ENCODE assay signal across 22 cellular contexts in the genomic region with DNA sequence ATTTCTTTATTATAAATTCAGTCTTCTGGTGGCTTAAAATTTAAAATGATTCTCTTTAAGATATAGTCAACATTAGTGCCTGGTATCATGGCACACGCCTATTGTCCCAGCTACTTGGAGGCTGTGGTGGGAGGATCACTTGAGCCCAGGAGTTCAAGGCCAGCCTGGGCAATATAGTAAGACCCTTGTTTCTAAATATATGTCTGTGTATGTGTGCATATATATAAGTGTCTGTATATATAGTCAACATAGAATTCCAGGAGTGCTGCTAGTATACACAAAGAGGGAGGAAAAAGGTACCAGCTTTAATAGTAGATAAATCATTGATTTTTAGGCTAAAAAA. TPM values are rescaled to one million over a fixed set of nuclear protein-coding genes. Genes with fewer than 3 reads are reported as not detected.
DNase-seq lines count a peak whose midpoint lies in the region; ATAC-seq and TF ChIP-seq lines count a peak whose summit lies in the region.
"Had no signal": no experiment of that assay in that cellular context is flagged by ENCODE, and none has a peak within 500 bp of the region (broad histone marks: within the 10 kb centered on the region; RNA-seq: fewer than 3 reads in every experiment).

No MANE protein-coding gene starts in this region.

- CTCF ChIA-PET in WTC11 (lab: Charles Lee) = no interaction called here
- CTCF ChIA-PET in activated CD8-positive, alpha-beta memory T cell treated with anti-CD3 and anti-CD28 coated beads, Interleukin-2, amount 10 ng/mL, durations not matched to agents 7 days and 5 days (lab: Charles Lee) = no interaction called here

- H3K36me3 ChIP-seq in liver (ENCODE audit: control insufficient read depth in 4 of 4, insufficient read depth in 3 of 4, low read depth in 1 of 4, low read length in 3 of 4) = peaks cover 0 to 2% (median 0%) of the 10 kb centered on the region in 4 donors
- peaks cover 0 to 23% of the 10 kb centered on the region in 2 donors for H3K36me3 ChIP-seq in psoas muscle (ENCODE audit: insufficient read depth in 1 of 2, low read depth in 1 of 2)
- peaks cover 0 to 21% (median 0%) of the 10 kb centered on the region in 4 donors for H3K36me3 ChIP-seq in transverse colon

- H3K4me3 Mint-ChIP-seq in WTC11 = no peak overlapping the region
- H3K4me3 Mint-ChIP-seq in activated CD8-positive, alpha-beta memory T cell treated with anti-CD3 and anti-CD28 coated beads, Interleukin-2, amount 10 ng/mL, durations not matched to agents 7 days and 5 days = no peak overlapping the region
- H3K4me3 Mint-ChIP-seq: CD4-positive, alpha-beta memory T cell; GM23338 had no signal

- H3K9me3 ChIP-seq in liver (ENCODE audit: control insufficient read depth in 4 of 4, low read length in 3 of 4) = no peaks in the 10 kb centered on the region
- no peaks in the 10 kb centered on the region for H3K9me3 ChIP-seq in psoas muscle
- H3K9me3 ChIP-seq in transverse colon = no peaks in the 10 kb centered on the region
- H3K9me3 ChIP-seq: HAP-1 had no signal

- intact Hi-C loops in psoas muscle (cut with DNase I) (loop anchor here in 1 of 2 donors (2.0 kb wide), 1 partner anchor 25 kb away; a partner anchor contains a TSS), transverse colon (cut with DNase I; ENCODE audit: low total_unique reads) (no loop called here)

- in situ Hi-C loops in transverse colon (cut with MboI; ENCODE audit: low pct_ligation_motif_present in 1 of 4, low pct_unique_long_range_greater_than_20kb in 1 of 4, low sequenced_read_pairs in 3 of 4) = no loop called here

- TF ChIP-seq EP300 in transverse colon (IDR thresholded peaks at IDR 0.05; ENCODE audit: low read depth) = no peak

- H3K27ac Mint-ChIP-seq in WTC11 = no peak overlapping the region
- no peak overlapping the region for H3K27ac Mint-ChIP-seq in activated CD8-positive, alpha-beta memory T cell treated with anti-CD3 and anti-CD28 coated beads, Interleukin-2, amount 10 ng/mL, durations not matched to agents 7 days and 5 days
- H3K27ac Mint-ChIP-seq: GM23338 had no signal

- TF ChIP-seq POLR2A in transverse colon (IDR thresholded peaks at IDR 0.05) = no peak

- H3K9me3 Mint-ChIP-seq in WTC11 = no peaks in the 10 kb centered on the region
- H3K9me3 Mint-ChIP-seq in activated CD8-positive, alpha-beta memory T cell treated with anti-CD3 and anti-CD28 coated beads, Interleukin-2, amount 10 ng/mL, durations not matched to agents 7 days and 5 days (ENCODE audit: low read depth) = no peaks in the 10 kb centered on the region
- H3K9me3 Mint-ChIP-seq: CD4-positive, alpha-beta memory T cell; GM23338; HFFc6 had no signal

- TF ChIP-seq CTCF in WTC11 (IDR thresholded peaks at IDR 0.05) (no peak), liver (IDR thresholded peaks at IDR 0.05; ENCODE audit: low read depth, low read length, missing input control) (no peak), psoas muscle (IDR thresholded peaks at IDR 0.05) (no peak), transverse colon (IDR thresholded peaks at IDR 0.05) (no peak), GM20000 (IDR thresholded peaks at IDR 0.05; ENCODE audit: extremely low read depth, missing control alignments) (no peak)

- POLR2A ChIA-PET in WTC11 (lab: Charles Lee) = no interaction called here

- no peaks in the 10 kb centered on the region for H3K4me1 Mint-ChIP-seq in WTC11
- peaks cover 11% of the 10 kb centered on the region for H3K4me1 Mint-ChIP-seq in activated CD8-positive, alpha-beta memory T cell treated with anti-CD3 and anti-CD28 coated beads, Interleukin-2, amount 10 ng/mL, durations not matched to agents 7 days and 5 days
- H3K4me1 Mint-ChIP-seq: GM23338 had no signal

- ATAC-seq in WTC11 (no peak), psoas muscle (no peak)
- ATAC-seq in activated CD8-positive, alpha-beta memory T cell treated with anti-CD3 and anti-CD28 coated beads, Interleukin-2, amount 10 ng/mL, durations not matched to agents 7 days and 5 days = no peak
- ATAC-seq: GM23338 had no signal

- no peak overlapping the region for H3K4me3 ChIP-seq in liver (ENCODE audit: low read depth in 1 of 3, low read length in 3 of 3)
- H3K4me3 ChIP-seq in psoas muscle = peak overlapping the region; percentile 67
- peak overlapping the region in 1 of 4 donors; percentile 4 for H3K4me3 ChIP-seq in transverse colon
- H3K4me3 ChIP-seq: GM23338, HAP-1 had no signal

- peak overlapping the region; percentile 60 to 78 for H3K27ac ChIP-seq in liver (ENCODE audit: low read depth in 1 of 2, low read length in 2 of 2)
- peak overlapping the region; percentile 92 for H3K27ac ChIP-seq in psoas muscle
- H3K27ac ChIP-seq in transverse colon = peak overlapping the region in 3 of 4 donors; percentile 75 to 79 (median 77)

- H3K27me3 Mint-ChIP-seq in WTC11 (ENCODE audit: low read depth) = no peaks in the 10 kb centered on the region
- H3K27me3 Mint-ChIP-seq in activated CD8-positive, alpha-beta memory T cell treated with anti-CD3 and anti-CD28 coated beads, Interleukin-2, amount 10 ng/mL, durations not matched to agents 7 days and 5 days = no peaks in the 10 kb centered on the region
- H3K27me3 Mint-ChIP-seq: CD4-positive, alpha-beta memory T cell had no signal

- no peak overlapping the region for H3K9ac ChIP-seq in liver (ENCODE audit: low read depth in 1 of 2, low read length in 2 of 2)

- H3K36me3 Mint-ChIP-seq in WTC11 = peaks cover 22% of the 10 kb centered on the region
- H3K36me3 Mint-ChIP-seq in activated CD8-positive, alpha-beta memory T cell treated with anti-CD3 and anti-CD28 coated beads, Interleukin-2, amount 10 ng/mL, durations not matched to agents 7 days and 5 days = peaks cover 15% of the 10 kb centered on the region

- DNase-seq in WTC11 (ENCODE audit: low spot score) (no peak), psoas muscle (no peak), transverse colon (no peak), midbrain (lab: John Stamatoyannopoulos, UW) (no peak), GM20000 (ENCODE audit: low spot score) (no peak), GDM1 (lab: John Stamatoyannopoulos, UW) (no peak)
- no peak for DNase-seq in activated CD8-positive, alpha-beta memory T cell treated with anti-CD3 and anti-CD28 coated beads, Interleukin-2, amount 10 ng/mL, durations not matched to agents 7 days and 5 days
- DNase-seq: C1 segment of cervical spinal cord; Calu3; CD4-positive, alpha-beta memory T cell; COR-L47; DMS53; DMS79 treated with DMSO at 0.1 percent for 48 hours; HFFc6 had no signal

- H3K4me1 ChIP-seq in liver (ENCODE audit: control insufficient read depth in 4 of 4, insufficient read depth in 4 of 4, low read length in 3 of 4) (peaks cover 13 to 69% (median 55%) of the 10 kb centered on the region in 4 donors), psoas muscle (peaks cover 39% of the 10 kb centered on the region), transverse colon (peaks cover 0 to 31% (median 14%) of the 10 kb centered on the region in 4 donors)
- H3K4me1 ChIP-seq: HAP-1 had no signal

- WGBS in liver = 85% methylated on average over 1 of the region's 1 CpG
- WGBS in psoas muscle, 3 donors = 74 to 100% (median 88%) methylated on average over 1 of the region's 1 CpG
- WGBS in transverse colon (ENCODE audit: low coverage in 1 of 2), 2 donors = 82% methylated on average over 1 of the region's 1 CpG; no CpG with 5 or more reads in 1 of the 2 donors

- H3K27me3 ChIP-seq in liver (ENCODE audit: control insufficient read depth in 4 of 4, insufficient read depth in 4 of 4, low read length in 3 of 4) (no peaks in the 10 kb centered on the region), psoas muscle (ENCODE audit: insufficient read depth in 3 of 3, low read length in 2 of 3) (no peaks in the 10 kb centered on the region), transverse colon (no peaks in the 10 kb centered on the region)

- TF ChIP-seq RAD21 in liver (IDR thresholded peaks at IDR 0.05) = no peak

TF ChIP-seq in WTC11, 78 proteins besides CTCF, POLR2A, EP300 and RAD21 (continues in another document):
- TF ChIP-seq ZNF396 (CRISPR knock-in tag; IDR thresholded peaks at IDR 0.05; ENCODE audit: borderline replicate concordance) = no peak

RNA-seq across cellular contexts. Expression of a gene that starts 24.9 kb away (rescaled TPM):
- total RNA-seq in WTC11 (2021) = 90.6 to 97.8 TPM (median 95.9 TPM) in 3 replicates
- total RNA-seq in liver = 10 to 100 TPM; 30.0 to 46.9 TPM
- polyA plus RNA-seq in liver = 10 to 100 TPM; 44.6 to 46.3 TPM
- total RNA-seq in psoas muscle = 100 to 1,000 TPM in 1 of 4 donors, 10 to 100 TPM in 3; 76.1 to 136 (median 88.4) TPM
- polyA plus RNA-seq in psoas muscle = 10 to 100 TPM; 39.6 to 85.2 (median 67.4) TPM
- 1,000 to 10,000 TPM in 1 of 4 donors, 10 to 100 TPM in 3; 46.0 to 2,324 (median 55.7) TPM for total RNA-seq in transverse colon
- 10 to 100 TPM; 59.9 to 81.1 TPM for total RNA-seq in activated CD8-positive, alpha-beta memory T cell treated with anti-CD3 and anti-CD28 coated beads, Interleukin-2, amount 10 ng/mL, durations not matched to agents 7 days and 5 days

RNA-seq across cellular contexts. Expression of a gene that starts 25.0 kb away (rescaled TPM):
- total RNA-seq in WTC11 (2021) (5.2 to 9.0 TPM (median 6.1 TPM) in 3 replicates), liver (1 to 10 TPM; 1.8 to 3.0 TPM), psoas muscle (1 to 10 TPM; 2.3 to 4.9 (median 3.7) TPM), transverse colon (10 to 100 TPM in 2 of 4 donors, 1 to 10 TPM in 2; 4.6 to 23.1 (median 11.9) TPM)
- polyA plus RNA-seq in liver (1 to 10 TPM in 1 of 2 donors, under 1 TPM in 1; 0.50 to 1.6 TPM), psoas muscle (1 to 10 TPM; 2.6 to 6.8 (median 6.4) TPM)
- total RNA-seq in activated CD8-positive, alpha-beta memory T cell treated with anti-CD3 and anti-CD28 coated beads, Interleukin-2, amount 10 ng/mL, durations not matched to agents 7 days and 5 days = 1 to 10 TPM; 6.1 to 9.6 TPM

RNA-seq across cellular contexts. Expression of a gene that starts 35.9 kb away (rescaled TPM):
- total RNA-seq in WTC11 (2021) (0.20 TPM in 1 of 3 replicates, not detected in the others), liver (not detected), psoas muscle (10 to 100 TPM in 2 of 4 donors, 1 to 10 TPM in 2; 2.9 to 94.1 (median 17.2) TPM), transverse colon (not detected)
- polyA plus RNA-seq in liver (not detected), psoas muscle (1 to 10 TPM in 2 of 3 donors, under 1 TPM in 1; 0.68 to 7.3 (median 1.5) TPM)
- total RNA-seq in activated CD8-positive, alpha-beta memory T cell treated with anti-CD3 and anti-CD28 coated beads, Interleukin-2, amount 10 ng/mL, durations not matched to agents 7 days and 5 days = not detected
- total RNA-seq: A172; A673; Calu3; CD4-positive, alpha-beta memory T cell; Daoy; G401; GM23338; HFFc6 had no signal
- polyA plus RNA-seq: BJ; CD4-positive, alpha-beta memory T cell; GM23338 had no signal

RNA-seq across cellular contexts. Expression of a gene that starts 49.4 kb away (rescaled TPM):
- total RNA-seq in WTC11 (2021) (0.07 to 0.11 TPM in 2 of 3 replicates, not detected in the other), liver (not detected), psoas muscle (100 to 1,000 TPM in 2 of 4 donors, 10 to 100 TPM in 2; 58.8 to 300 (median 97.7) TPM), transverse colon (not detected)
- polyA plus RNA-seq in liver (not detected), psoas muscle (10 to 100 TPM in 2 of 3 donors, 1 to 10 TPM in 1; 6.5 to 13.5 (median 12.5) TPM)
- not detected for total RNA-seq in activated CD8-positive, alpha-beta memory T cell treated with anti-CD3 and anti-CD28 coated beads, Interleukin-2, amount 10 ng/mL, durations not matched to agents 7 days and 5 days
- total RNA-seq: A172; A673; Calu3; CD4-positive, alpha-beta memory T cell; Daoy; G401; HFFc6 had no signal
- polyA plus RNA-seq: BJ; CD4-positive, alpha-beta memory T cell had no signal

RNA-seq across cellular contexts. Expression of a gene that starts 55.2 kb away (rescaled TPM):
- not detected in 3 replicates for total RNA-seq in WTC11 (2021)
- total RNA-seq in liver = not detected
- polyA plus RNA-seq in liver = under 1 TPM in 1 of 2 donors, not detected in 1; 0.02 TPM
- 1 to 10 TPM; 2.0 to 5.0 (median 2.9) TPM for total RNA-seq in psoas muscle
- 1 to 10 TPM in 2 of 3 donors, under 1 TPM in 1; 0.82 to 3.2 (median 1.8) TPM for polyA plus RNA-seq in psoas muscle
- total RNA-seq in transverse colon = not detected
- not detected for total RNA-seq in activated CD8-positive, alpha-beta memory T cell treated with anti-CD3 and anti-CD28 coated beads, Interleukin-2, amount 10 ng/mL, durations not matched to agents 7 days and 5 days
- total RNA-seq: A172; A673; Calu3; CD4-positive, alpha-beta memory T cell; Daoy; G401; HFFc6 had no signal
- polyA plus RNA-seq: BJ; CD4-positive, alpha-beta memory T cell had no signal
